Comparison of ENCODE assay signal across 20 cellular contexts in genomic region chr14:70952485-70952884, GRCh38. TPM values are rescaled to one million over a fixed set of nuclear protein-coding genes. Genes with fewer than 3 reads are reported as not detected.
DNase-seq lines count a peak whose midpoint lies in the region; ATAC-seq and TF ChIP-seq lines count a peak whose summit lies in the region.
"Had no signal": no experiment of that assay in that cellular context is flagged by ENCODE, and none has a peak within 500 bp of the region (broad histone marks: within the 10 kb centered on the region; RNA-seq: fewer than 3 reads in every experiment).

No MANE protein-coding gene starts in this region.

- no peak overlapping the region for H3K4me3 Mint-ChIP-seq in activated naive CD8-positive, alpha-beta T cell
- no peak overlapping the region for H3K4me3 Mint-ChIP-seq in activated naive CD8-positive, alpha-beta T cell treated with anti-CD3 and anti-CD28 coated beads for 36 hours
- no peak overlapping the region for H3K4me3 Mint-ChIP-seq in immature natural killer cell
- H3K4me3 Mint-ChIP-seq: CD4-positive, alpha-beta T cell had no signal

- peaks cover 13% of the 10 kb centered on the region for H3K36me3 Mint-ChIP-seq in activated naive CD8-positive, alpha-beta T cell
- peaks cover 22% of the 10 kb centered on the region for H3K36me3 Mint-ChIP-seq in activated naive CD8-positive, alpha-beta T cell treated with anti-CD3 and anti-CD28 coated beads for 36 hours
- peaks cover 14 to 26% (median 15%) of the 10 kb centered on the region in 3 donors for H3K36me3 Mint-ChIP-seq in immature natural killer cell

- no peaks in the 10 kb centered on the region for H3K9me2 ChIP-seq in MM.1S (replicated peaks; ENCODE audit: insufficient read depth, low read length)

- H3K36me3 ChIP-seq in MM.1S (replicated peaks; ENCODE audit: insufficient read depth, low read length): no peaks in the 10 kb centered on the region
- peaks cover 0 to 12% of the 10 kb centered on the region in 2 donors for H3K36me3 ChIP-seq in adrenal gland (replicated peaks in 1 of 2)

- TF ChIP-seq CTCF in AG04450 (IDR thresholded peaks at IDR 0.05; ENCODE audit: low read depth, low read length) (0 out of 2 replicates have a peak, but pooled peaks have one; percentile 1), MM.1S (IDR thresholded peaks at IDR 0.05; ENCODE audit: low read length) (no peak), adrenal gland (IDR thresholded peaks at IDR 0.05) (no peak)

- H3K4me1 Mint-ChIP-seq in activated naive CD8-positive, alpha-beta T cell (ENCODE audit: low read depth): peaks cover 39% of the 10 kb centered on the region
- H3K4me1 Mint-ChIP-seq in activated naive CD8-positive, alpha-beta T cell treated with anti-CD3 and anti-CD28 coated beads for 36 hours: peaks cover 19% of the 10 kb centered on the region
- H3K4me1 Mint-ChIP-seq in immature natural killer cell: peaks cover 27 to 36% of the 10 kb centered on the region in 2 donors

- no peak overlapping the region for H2AFZ ChIP-seq in MM.1S (ENCODE audit: low read length)

- H3K4me1 ChIP-seq in MM.1S (ENCODE audit: low read length) (0 out of 2 replicates have a peak, but pooled peaks cover 5% of the 10 kb centered on the region), adrenal gland (replicated peaks in 1 of 2) (peaks cover 11 to 34% of the 10 kb centered on the region in 2 donors)
- H3K4me1 ChIP-seq: BLaER1, Caco-2, SJSA1 had no signal

- H3K9me3 ChIP-seq in AG04450 (ENCODE audit: control insufficient read depth, insufficient read depth, low read length) (peaks cover 4% of the 10 kb centered on the region; the same call in 1 of the 2 replicates), MM.1S (replicated peaks; ENCODE audit: insufficient read depth, low read length) (no peaks in the 10 kb centered on the region), adrenal gland (replicated peaks in 1 of 3) (no peaks in the 10 kb centered on the region)
- H3K9me3 ChIP-seq: SJSA1 had no signal

- no peaks in the 10 kb centered on the region for H3K27me3 ChIP-seq in AG04450 (ENCODE audit: control insufficient read depth, insufficient read depth, low read length)
- H3K27me3 ChIP-seq in MM.1S (replicated peaks; ENCODE audit: insufficient read depth, low read length): no peaks in the 10 kb centered on the region
- H3K27me3 ChIP-seq in adrenal gland: no peaks in the 10 kb centered on the region
- H3K27me3 ChIP-seq: BLaER1, SJSA1 had no signal

- H3K27ac ChIP-seq in AG04450 (ENCODE audit: low read depth, low read length): no peak overlapping the region
- no peak overlapping the region for H3K27ac ChIP-seq in MM.1S (ENCODE audit: low read length)
- H3K27ac ChIP-seq in adrenal gland: no peak overlapping the region
- H3K27ac ChIP-seq: BLaER1, SJSA1 had no signal

- ATAC-seq in HG02763 (IDR thresholded peaks at IDR 0.05; ENCODE audit: unreplicated experiment): no peak
- ATAC-seq: PC-3 had no signal

- peaks cover 2% of the 10 kb centered on the region for H3K9me3 Mint-ChIP-seq in activated naive CD8-positive, alpha-beta T cell (ENCODE audit: low read depth)
- H3K9me3 Mint-ChIP-seq in activated naive CD8-positive, alpha-beta T cell treated with anti-CD3 and anti-CD28 coated beads for 36 hours: peaks cover 8% of the 10 kb centered on the region
- peaks cover 3 to 9% (median 8%) of the 10 kb centered on the region in 6 donors for H3K9me3 Mint-ChIP-seq in immature natural killer cell

- H3K4me3 ChIP-seq in AG04450 (ENCODE audit: low read depth, low read length) (no peak overlapping the region), MM.1S (ENCODE audit: low read length) (no peak overlapping the region), adrenal gland (no peak overlapping the region)
- H3K4me3 ChIP-seq: BLaER1, SJSA1 had no signal

- no peaks in the 10 kb centered on the region for H3K27me3 Mint-ChIP-seq in activated naive CD8-positive, alpha-beta T cell
- no peaks in the 10 kb centered on the region for H3K27me3 Mint-ChIP-seq in activated naive CD8-positive, alpha-beta T cell treated with anti-CD3 and anti-CD28 coated beads for 36 hours
- peaks cover 0 to 6% (median 0%) of the 10 kb centered on the region in 3 donors for H3K27me3 Mint-ChIP-seq in immature natural killer cell (ENCODE audit: low read depth in 3 of 3)
- H3K27me3 Mint-ChIP-seq: CD4-positive, alpha-beta T cell had no signal

- DNase-seq in activated naive CD8-positive, alpha-beta T cell treated with anti-CD3 and anti-CD28 coated beads for 36 hours: no peak
- no peak for DNase-seq in AG04450 (ENCODE audit: low read depth, low spot score)
- no peak for DNase-seq in MM.1S
- DNase-seq in immature natural killer cell: no peak
- DNase-seq in adrenal gland: no peak
- DNase-seq: Caco-2; CD4-positive, alpha-beta T cell; KBM-7; NCI-H1105 treated with DMSO at 0.1 percent for 48 hours; NCI-H146; NCI-H1930; NCI-H2107; NCI-H446; NCI-H524 treated with DMSO at 0.1 percent for 48 hours; NCI-H774; PC-3 had no signal

- H3K4me2 ChIP-seq in MM.1S (ENCODE audit: low read depth, low read length): peak overlapping the region; percentile 39; the same call in 1 of the 2 replicates
- H3K4me2 ChIP-seq: BLaER1 had no signal

- TF ChIP-seq POLR2A in adrenal gland (IDR thresholded peaks at IDR 0.05): no peak

- peaks cover 29% of the 10 kb centered on the region for H3K79me2 ChIP-seq in MM.1S (ENCODE audit: low read length)

- H3K9ac ChIP-seq in MM.1S (ENCODE audit: low read length): no peak overlapping the region
- H3K9ac ChIP-seq: BLaER1 had no signal

- H4K20me1 ChIP-seq in MM.1S (ENCODE audit: insufficient read depth, low read length): no peaks in the 10 kb centered on the region

- intact Hi-C loops in adrenal gland (cut with DNase I): no loop called here

- CTCF ChIA-PET in AG04450 (lab: Charles Lee): interaction anchor here (0.7 to 6.5 kb wide), 6 partner anchors 20 to 152 kb away, joined by 3 to 28 read pairs (median 4); partner anchors contain the start of gene PCNX1

- POLR2A ChIA-PET in AG04450 (lab: Yijun Ruan, JAX): interaction anchor here (0.6 kb wide), 1 partner anchor 31 kb away, joined by 3 read pairs; no protein-coding TSS in a partner anchor

- peaks cover 9% of the 10 kb centered on the region; the same call in 1 of the 2 replicates for H3F3A ChIP-seq in MM.1S (ENCODE audit: insufficient read depth, low read length)

- peak overlapping the region; percentile 46 for H3K27ac Mint-ChIP-seq in activated naive CD8-positive, alpha-beta T cell
- H3K27ac Mint-ChIP-seq in activated naive CD8-positive, alpha-beta T cell treated with anti-CD3 and anti-CD28 coated beads for 36 hours: no peak overlapping the region
- peak overlapping the region in 4 of 6 donors; percentile 10 to 54 (median 28) for H3K27ac Mint-ChIP-seq in immature natural killer cell
- H3K27ac Mint-ChIP-seq: CD4-positive, alpha-beta T cell had no signal

- 93 to 99% (median 95%) methylated on average over 3 of the region's 3 CpGs for WGBS in adrenal gland, 4 donors

RNA-seq across cellular contexts. Expression of gene PCNX1, which starts 45.2 kb away (rescaled TPM):
- total RNA-seq in activated naive CD8-positive, alpha-beta T cell treated with anti-CD3 and anti-CD28 coated beads for 36 hours: 10 to 100 TPM; 31.0 to 37.4 TPM
- polyA plus RNA-seq in AG04450 (2011; rRNA removed): 47.1 and 54.2 TPM in 2 replicates
- 144 and 163 TPM in 2 replicates for polyA minus RNA-seq in AG04450 (2011; rRNA and poly(A)+ RNA removed)
- polyA plus RNA-seq in immature natural killer cell: 10 to 100 TPM in 1 of 3 donors, 1 to 10 TPM in 2; 4.6 to 17.2 (median 4.6) TPM
- 100 to 1,000 TPM in 5 of 8 donors, 10 to 100 TPM in 3; 84.1 to 196 (median 118) TPM for total RNA-seq in adrenal gland
- 10 to 100 TPM; 11.3 to 97.8 (median 15.2) TPM for polyA plus RNA-seq in adrenal gland
